8 cellular contexts compared by ENCODE assay signal in the genomic region with DNA sequence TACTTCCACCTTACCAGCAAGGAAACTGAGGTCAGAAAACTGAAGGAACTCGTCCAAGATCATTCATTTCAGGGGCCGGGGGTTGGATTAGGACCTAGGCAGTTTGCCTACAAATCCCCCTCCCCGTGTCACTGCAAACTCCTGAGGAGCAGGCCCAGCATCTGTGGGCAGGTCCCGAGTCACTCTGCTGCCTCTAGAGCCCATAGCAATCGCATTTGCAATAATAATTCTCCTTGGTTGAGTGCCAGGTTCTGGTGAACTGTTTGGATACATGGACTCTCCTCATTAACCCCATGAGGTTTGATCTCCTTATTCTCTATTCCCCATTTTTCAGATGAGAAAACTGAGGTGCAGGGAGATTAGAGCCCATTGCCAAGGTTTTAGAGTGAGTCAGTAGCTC. TPM values are rescaled to one million over a fixed set of nuclear protein-coding genes. Genes with fewer than 3 reads are reported as not detected.
A peak's percentile ranks its signal among the peaks of the same experiment; 100 is the strongest.
DNase-seq lines count a peak whose midpoint lies in the region; ATAC-seq and TF ChIP-seq lines count a peak whose summit lies in the region.

No MANE protein-coding gene starts in this region.

- H3K27me3 Mint-ChIP-seq in effector memory CD8-positive, alpha-beta T cell: no peaks in the 10 kb centered on the region

- H3K4me1 Mint-ChIP-seq in effector memory CD8-positive, alpha-beta T cell (ENCODE audit: low read depth in 2 of 2): peaks cover 16 to 17% of the 10 kb centered on the region in 2 donors

- no peaks in the 10 kb centered on the region for H3K9me3 Mint-ChIP-seq in effector memory CD8-positive, alpha-beta T cell

- peak; percentile 21 for DNase-seq in DMS53 (lab: John Stamatoyannopoulos, UW)
- DNase-seq in DMS53 treated with DMSO at 0.1 percent for 48 hours (lab: John Stamatoyannopoulos, UW; ENCODE audit: unreplicated experiment): no peak
- DNase-seq in effector memory CD8-positive, alpha-beta T cell: no peak
- no peak for DNase-seq in NCI-H345 (lab: John Stamatoyannopoulos, UW)
- no peak for DNase-seq in SKM-1 treated with dmso at 0.1 percent for 144 hours (lab: John Stamatoyannopoulos, UW; ENCODE audit: unreplicated experiment)

- H3K36me3 ChIP-seq in OCI-LY3 (replicated peaks; ENCODE audit: low read depth, low read length) (peaks cover 22% of the 10 kb centered on the region), neural cell (ENCODE audit: insufficient read depth, low read length) (no peaks in the 10 kb centered on the region)

- H3F3A ChIP-seq in neural cell (ENCODE audit: insufficient read depth, low read length, poor library complexity, severe bottlenecking): no peaks in the 10 kb centered on the region

- H3K27ac Mint-ChIP-seq in effector memory CD8-positive, alpha-beta T cell: peak overlapping the region; percentile 68 to 96

- H3K9me2 ChIP-seq in neural cell (ENCODE audit: insufficient read depth, low read length): no peaks in the 10 kb centered on the region

- H3K36me3 Mint-ChIP-seq in effector memory CD8-positive, alpha-beta T cell (ENCODE audit: insufficient read depth): peaks cover 37% of the 10 kb centered on the region

- H2AFZ ChIP-seq in OCI-LY3 (ENCODE audit: low read depth, low read length) (no peak overlapping the region), neural cell (ENCODE audit: low read depth, low read length) (no peak overlapping the region)

- no peak for ATAC-seq in effector memory CD8-positive, alpha-beta T cell (replicated peaks)
- ATAC-seq in GM18870 (IDR thresholded peaks at IDR 0.05; ENCODE audit: unreplicated experiment): no peak

- H3K4me3 Mint-ChIP-seq in effector memory CD8-positive, alpha-beta T cell: peak overlapping the region; percentile 87 to 89

- H3K9ac ChIP-seq in OCI-LY3 (ENCODE audit: low read length) (peak overlapping the region; percentile 76), neural cell (ENCODE audit: low read length) (peak overlapping the region; percentile 84)

- H3K4me1 ChIP-seq in OCI-LY3 (ENCODE audit: low read length): peaks cover 12% of the 10 kb centered on the region

- H3K4me3 ChIP-seq in OCI-LY3 (ENCODE audit: low read length): peak overlapping the region; percentile 86
- peak overlapping the region; percentile 97 for H3K4me3 ChIP-seq in neural cell (ENCODE audit: low read length)

- H3K27ac ChIP-seq in OCI-LY3 (ENCODE audit: low read length) (no peak overlapping the region), neural cell (ENCODE audit: low read length) (no peak overlapping the region)

- H3K4me2 ChIP-seq in OCI-LY3 (ENCODE audit: low read length): peak overlapping the region; percentile 82
- peak overlapping the region; percentile 51 for H3K4me2 ChIP-seq in neural cell (ENCODE audit: low read length)

- TF ChIP-seq RAD21 in neural cell (conservative IDR thresholded peaks at IDR 0.05): no peak

- no peaks in the 10 kb centered on the region for H3K27me3 ChIP-seq in OCI-LY3 (ENCODE audit: low read depth, low read length)
- no peaks in the 10 kb centered on the region for H3K27me3 ChIP-seq in neural cell (ENCODE audit: insufficient read depth, low read depth, low read length)

- H3K79me2 ChIP-seq in OCI-LY3 (ENCODE audit: low read length) (peaks cover 25% of the 10 kb centered on the region), neural cell (replicated peaks; ENCODE audit: insufficient read depth, low read length) (peaks cover 22% of the 10 kb centered on the region)

- H3K9me3 ChIP-seq in OCI-LY3 (ENCODE audit: insufficient read depth, low read length): no peaks in the 10 kb centered on the region
- H3K9me3 ChIP-seq in neural cell (ENCODE audit: low read length): no peaks in the 10 kb centered on the region

- TF ChIP-seq CTCF in OCI-LY3 (IDR thresholded peaks at IDR 0.05; ENCODE audit: low read depth, low read length) (peak; percentile 11; the same call in 1 of the 2 replicates), neural cell (IDR thresholded peaks at IDR 0.05; ENCODE audit: poor library complexity, severe bottlenecking) (no peak)

- no peak for TF ChIP-seq EP300 in neural cell (conservative IDR thresholded peaks at IDR 0.05; ENCODE audit: poor library complexity, severe bottlenecking)

- H4K20me1 ChIP-seq in OCI-LY3 (ENCODE audit: insufficient read depth, low read length) (peaks cover 5% of the 10 kb centered on the region; the same call in 1 of the 2 replicates), neural cell (ENCODE audit: insufficient read depth) (no peaks in the 10 kb centered on the region)

TF ChIP-seq in neural cell, 6 proteins besides CTCF, POLR2A, EP300 and RAD21:
- TF ChIP-seq SMC3 (conservative IDR thresholded peaks at IDR 0.05; ENCODE audit: poor library complexity): no peak
- no peak for TF ChIP-seq MXI1 (conservative IDR thresholded peaks at IDR 0.05; ENCODE audit: poor library complexity, severe bottlenecking)
- TF ChIP-seq POLR2AphosphoS5 (IDR thresholded peaks at IDR 0.05): no peak
- TF ChIP-seq, protein P1, sequence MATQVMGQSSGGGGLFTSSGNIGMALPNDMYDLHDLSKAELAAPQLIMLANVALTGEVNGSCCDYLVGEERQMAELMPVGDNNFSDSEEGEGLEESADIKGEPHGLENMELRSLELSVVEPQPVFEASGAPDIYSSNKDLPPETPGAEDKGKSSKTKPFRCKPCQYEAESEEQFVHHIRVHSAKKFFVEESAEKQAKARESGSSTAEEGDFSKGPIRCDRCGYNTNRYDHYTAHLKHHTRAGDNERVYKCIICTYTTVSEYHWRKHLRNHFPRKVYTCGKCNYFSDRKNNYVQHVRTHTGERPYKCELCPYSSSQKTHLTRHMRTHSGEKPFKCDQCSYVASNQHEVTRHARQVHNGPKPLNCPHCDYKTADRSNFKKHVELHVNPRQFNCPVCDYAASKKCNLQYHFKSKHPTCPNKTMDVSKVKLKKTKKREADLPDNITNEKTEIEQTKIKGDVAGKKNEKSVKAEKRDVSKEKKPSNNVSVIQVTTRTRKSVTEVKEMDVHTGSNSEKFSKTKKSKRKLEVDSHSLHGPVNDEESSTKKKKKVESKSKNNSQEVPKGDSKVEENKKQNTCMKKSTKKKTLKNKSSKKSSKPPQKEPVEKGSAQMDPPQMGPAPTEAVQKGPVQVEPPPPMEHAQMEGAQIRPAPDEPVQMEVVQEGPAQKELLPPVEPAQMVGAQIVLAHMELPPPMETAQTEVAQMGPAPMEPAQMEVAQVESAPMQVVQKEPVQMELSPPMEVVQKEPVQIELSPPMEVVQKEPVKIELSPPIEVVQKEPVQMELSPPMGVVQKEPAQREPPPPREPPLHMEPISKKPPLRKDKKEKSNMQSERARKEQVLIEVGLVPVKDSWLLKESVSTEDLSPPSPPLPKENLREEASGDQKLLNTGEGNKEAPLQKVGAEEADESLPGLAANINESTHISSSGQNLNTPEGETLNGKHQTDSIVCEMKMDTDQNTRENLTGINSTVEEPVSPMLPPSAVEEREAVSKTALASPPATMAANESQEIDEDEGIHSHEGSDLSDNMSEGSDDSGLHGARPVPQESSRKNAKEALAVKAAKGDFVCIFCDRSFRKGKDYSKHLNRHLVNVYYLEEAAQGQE (IDR thresholded peaks at IDR 0.05; ENCODE audit: borderline replicate concordance): no peak
- TF ChIP-seq EZH2 (IDR thresholded peaks at IDR 0.05; ENCODE audit: borderline replicate concordance, insufficient read depth, low read length, poor library complexity, severe bottlenecking): no peak
- no peak for TF ChIP-seq TAF1 (IDR thresholded peaks at IDR 0.05; ENCODE audit: low read depth)

RNA-seq across cellular contexts. Expression of a gene that starts 0.9 kb away (rescaled TPM):
- polyA plus RNA-seq in neural cell: 268 and 288 TPM in 2 replicates
- 88.4 and 94.9 TPM in 2 replicates for polyA minus RNA-seq in neural cell

RNA-seq across cellular contexts. Expression of a gene that starts 8.3 kb away (rescaled TPM):
- 1,308 and 1,364 TPM in 2 replicates for polyA plus RNA-seq in neural cell
- polyA minus RNA-seq in neural cell: 126 and 172 TPM in 2 replicates

RNA-seq across cellular contexts. Expression of a gene that starts 17.1 kb away (rescaled TPM):
- 31.5 and 31.9 TPM in 2 replicates for polyA plus RNA-seq in neural cell
- 23.6 and 32.9 TPM in 2 replicates for polyA minus RNA-seq in neural cell
